8 cellular contexts compared by ENCODE assay signal in genomic region chr2:71882949-71883472, GRCh38.
DNase-seq lines count a peak whose midpoint lies in the region; ATAC-seq and TF ChIP-seq lines count a peak whose summit lies in the region.

No MANE protein-coding gene starts in this region.

- H2AK5ac ChIP-seq in H9 (ENCODE audit: insufficient read length, low read length), result no peak overlapping the region

- POLR2A ChIA-PET in PC-9 (lab: Charles Lee; ENCODE audit: unreplicated experiment), result interaction anchor here (0.6 kb wide), 1 partner anchor 839 kb away, joined by 3 read pairs; no protein-coding TSS in a partner anchor

- H3K79me2 ChIP-seq in H9 (ENCODE audit: insufficient read depth, low read length) (no peaks in the 10 kb centered on the region), PC-9 (ENCODE audit: low read depth) (no peaks in the 10 kb centered on the region)

- H3K4me1 ChIP-seq in H9 (ENCODE audit: insufficient read depth, low read length) (no peaks in the 10 kb centered on the region), PC-9 (replicated peaks; ENCODE audit: insufficient read depth) (peaks cover 35% of the 10 kb centered on the region)
- H3K4me1 ChIP-seq in effector memory CD4-positive, alpha-beta T cell (ENCODE audit: control insufficient read depth, insufficient read depth, low read length, poor library complexity, severe bottlenecking), result no peaks in the 10 kb centered on the region

- DNase-seq in H9 (peak; percentile 22), PC-9 (peak; percentile 57 to 77), fibroblast of gingiva (ENCODE audit: low read depth) (peak; percentile 99), nucleus accumbens (lab: John Stamatoyannopoulos, UW) (peak in 52 of 56 donors; percentile 10 to 79 (median 46)), NCI-H1092 treated with DMSO at 0.1 percent for 48 hours (lab: John Stamatoyannopoulos, UW) (no peak)
- DNase-seq in effector memory CD4-positive, alpha-beta T cell, result no peak
- no peak for DNase-seq in activated CD4-positive, alpha-beta T cell treated with anti-CD3 and anti-CD28 coated beads for 1 hour

- no peak overlapping the region for H3K56ac ChIP-seq in H9 (ENCODE audit: insufficient read length, low read depth, low read length)

- H3K9me3 ChIP-seq in H9 (ENCODE audit: control insufficient read depth, low read depth, low read length) (no peaks in the 10 kb centered on the region), PC-9 (ENCODE audit: insufficient read depth, low read depth) (peaks cover 16% of the 10 kb centered on the region; the same call in 1 of the 2 replicates)
- H3K9me3 ChIP-seq in effector memory CD4-positive, alpha-beta T cell (ENCODE audit: control insufficient read depth, low read length), result no peaks in the 10 kb centered on the region

- H4K91ac ChIP-seq in H9 (ENCODE audit: insufficient read length, low read depth, low read length), result no peak overlapping the region

- H3K36me3 ChIP-seq in PC-9 (ENCODE audit: low read depth), result no peaks in the 10 kb centered on the region
- no peaks in the 10 kb centered on the region for H3K36me3 ChIP-seq in effector memory CD4-positive, alpha-beta T cell (ENCODE audit: control insufficient read depth, insufficient read depth, low read length)

- ATAC-seq in GM21515 (IDR thresholded peaks at IDR 0.05; ENCODE audit: unreplicated experiment), result no peak

- H3K36me3 Mint-ChIP-seq in H9 (ENCODE audit: insufficient read depth in 1 of 3, low read depth in 3 of 3), result no peaks in the 10 kb centered on the region

- no peak overlapping the region for H2BK15ac ChIP-seq in H9 (ENCODE audit: low read depth, low read length)

- no peaks in the 10 kb centered on the region for H3K79me1 ChIP-seq in H9 (ENCODE audit: insufficient read depth, low read depth, low read length, poor library complexity, severe bottlenecking)

- no peak overlapping the region for H3K4me2 ChIP-seq in H9 (ENCODE audit: insufficient read depth, insufficient read length, low read length)
- H3K4me2 ChIP-seq in PC-9, result peak overlapping the region; percentile 27

- H2BK12ac ChIP-seq in H9 (ENCODE audit: insufficient read length, low read depth, low read length), result no peak overlapping the region

- no peak overlapping the region for H2BK20ac ChIP-seq in H9 (ENCODE audit: low read depth, low read length, poor library complexity, severe bottlenecking)

- no peaks in the 10 kb centered on the region for H4K20me1 ChIP-seq in H9 (ENCODE audit: control insufficient read depth, insufficient read depth, insufficient read length)
- H4K20me1 ChIP-seq in PC-9 (ENCODE audit: insufficient read depth), result no peaks in the 10 kb centered on the region

- H3F3A ChIP-seq in PC-9 (ENCODE audit: insufficient read depth, low read depth), result peaks cover 17% of the 10 kb centered on the region; the same call in 1 of the 2 replicates

- CTCF ChIA-PET in PC-9 (lab: Charles Lee), result interaction anchor here (0.6 kb wide), 1 partner anchor 117 kb away, joined by 3 read pairs; no protein-coding TSS in a partner anchor

- no peaks in the 10 kb centered on the region for H3K23me2 ChIP-seq in H9 (ENCODE audit: insufficient read length, low read depth, low read length, poor library complexity, severe bottlenecking)

- peak overlapping the region in 1 of 3 experiments; percentile 70; a peak in 1 of 7 replicates for H3K27ac Mint-ChIP-seq in H9

- no peak overlapping the region for H4K5ac ChIP-seq in H9 (ENCODE audit: insufficient read length, low read depth, low read length)

- no peaks in the 10 kb centered on the region for H3K9me2 ChIP-seq in PC-9 (ENCODE audit: insufficient read depth)

- peaks cover 0 to 6% of the 10 kb centered on the region in 2 experiments; a peak in 2 of 4 replicates for H3K4me1 Mint-ChIP-seq in H9

- no peaks in the 10 kb centered on the region; a peak in 1 of 5 replicates for H3K9me3 Mint-ChIP-seq in H9

- H3T11ph ChIP-seq in H9 (ENCODE audit: low read length), result no peak overlapping the region

- H3K14ac ChIP-seq in H9 (ENCODE audit: insufficient read depth, low read length), result no peak overlapping the region; the same call in 1 of the 2 replicates

- H2BK120ac ChIP-seq in H9 (ENCODE audit: low read depth, low read length, poor library complexity, severe bottlenecking), result no peak overlapping the region

- H3K18ac ChIP-seq in H9 (ENCODE audit: insufficient read length, low read depth, low read length), result no peak overlapping the region

- no peak overlapping the region for H2BK5ac ChIP-seq in H9 (ENCODE audit: insufficient read length, low read length)

- no peak overlapping the region for H3K4me3 ChIP-seq in PC-9
- no peak overlapping the region for H3K4me3 ChIP-seq in effector memory CD4-positive, alpha-beta T cell (ENCODE audit: insufficient read depth, low read depth, low read length, poor library complexity, severe bottlenecking)

- H3K27me3 ChIP-seq in H9 (ENCODE audit: insufficient read depth, low read length), result no peaks in the 10 kb centered on the region
- no peaks in the 10 kb centered on the region; the same call in 1 of the 2 replicates for H3K27me3 ChIP-seq in PC-9 (ENCODE audit: insufficient read depth, low read depth)
- H3K27me3 ChIP-seq in effector memory CD4-positive, alpha-beta T cell (replicated peaks; ENCODE audit: control insufficient read depth, insufficient read depth, low read length, poor library complexity, severe bottlenecking), result peaks cover 3% of the 10 kb centered on the region

- no peak for TF ChIP-seq CTCF in H9 (conservative IDR thresholded peaks at IDR 0.05)
- no peak for TF ChIP-seq CTCF in PC-9 (conservative IDR thresholded peaks at IDR 0.05)

- WGBS in H9 (ENCODE audit: extremely low coverage, insufficient read length, low lambda C conversion rate), result no CpG with 5 or more reads among the region's 8 CpGs

- H3K27ac ChIP-seq in H9 (ENCODE audit: insufficient read length, low read depth, low read length) (no peak overlapping the region), PC-9 (no peak overlapping the region)
- no peak overlapping the region for H3K27ac ChIP-seq in effector memory CD4-positive, alpha-beta T cell (ENCODE audit: insufficient read depth, low read length, poor library complexity, severe bottlenecking)

- no peak overlapping the region for H3K4me3 Mint-ChIP-seq in H9

- H2AFZ ChIP-seq in H9 (ENCODE audit: low read length) (no peak overlapping the region), PC-9 (no peak overlapping the region)

- H3K9ac ChIP-seq in H9 (ENCODE audit: extremely low read depth, insufficient read length, low read length), result no peak overlapping the region

- no peak overlapping the region for H3K4ac ChIP-seq in H9 (ENCODE audit: low read depth, low read length)

- intact Hi-C loops in PC-9 (cut with micrococcal nuclease; ENCODE audit: unreplicated experiment), result loop anchor here (5.0 kb wide), 1 partner anchor 254 kb away; no protein-coding TSS in a partner anchor

- H3K27me3 Mint-ChIP-seq in H9 (ENCODE audit: low read depth), result peaks cover 4% of the 10 kb centered on the region

- no peak overlapping the region for H4K8ac ChIP-seq in H9 (replicated peaks; ENCODE audit: insufficient read length, low read depth, low read length)

- BruUV-seq in PC-9 (replicated peaks; lab: Mats Ljungman, UMichigan), result no TSS peak

- H3K23ac ChIP-seq in H9 (ENCODE audit: insufficient read length, low read depth, low read length), result no peak overlapping the region

Comparison
In these comparisons a context has a peak if more than half of its experiments do, and no peak if none do; other contexts are left out.
1. DNase-seq: peak in H9 (single experiment), PC-9 (2 of 2), fibroblast of gingiva (single experiment) and nucleus accumbens (52 of 56); none in effector memory CD4-positive, alpha-beta T cell (0 of 3), NCI-H1092 treated with DMSO at 0.1 percent for 48 hours (single experiment) and activated CD4-positive, alpha-beta T cell treated with anti-CD3 and anti-CD28 coated beads for 1 hour (single experiment).